ENCODE assay signal across 11 cellular contexts in the genomic region with DNA sequence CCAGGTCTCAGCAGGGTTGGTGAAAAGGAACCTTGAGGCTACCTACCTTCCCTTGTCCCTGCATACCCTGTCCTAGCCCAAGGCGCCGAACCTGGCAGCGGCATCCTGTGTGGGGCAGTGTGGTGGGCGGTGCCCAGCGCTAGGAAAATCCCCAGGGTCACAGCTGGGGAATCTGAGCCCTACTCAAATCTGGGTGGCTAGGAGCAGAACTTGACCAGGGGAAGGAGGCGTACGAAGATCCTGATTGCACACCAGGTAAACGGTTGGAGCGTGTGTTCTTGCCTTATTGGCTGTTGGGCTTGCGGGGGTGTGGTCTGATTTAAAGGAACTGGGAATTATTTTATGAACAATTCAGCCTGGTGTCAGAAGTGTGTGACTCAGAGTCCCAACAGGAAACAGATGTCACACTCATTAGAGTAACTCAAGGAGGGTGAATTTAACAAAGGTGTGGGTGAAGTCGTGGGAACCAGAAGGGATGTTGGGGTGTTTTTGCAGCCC.
A peak's percentile ranks its signal among the peaks of the same experiment; 100 is the strongest.
DNase-seq lines count a peak whose midpoint lies in the region; ATAC-seq and TF ChIP-seq lines count a peak whose summit lies in the region.
"Had no signal": no experiment of that assay in that cellular context is flagged by ENCODE, and none has a peak within 500 bp of the region (broad histone marks: within the 10 kb centered on the region; RNA-seq: fewer than 3 reads in every experiment).

No MANE protein-coding gene starts in this region.

- no peak for TF ChIP-seq EP300 in transverse colon (IDR thresholded peaks at IDR 0.05; ENCODE audit: low read depth)

- CTCF ChIA-PET in activated naive CD4-positive, alpha-beta T cell treated with anti-CD3 and anti-CD28 coated beads for 36 hours (lab: Charles Lee): interaction anchor here (0.7 kb wide), 1 partner anchor 30 kb away, joined by 3 read pairs; no protein-coding TSS in a partner anchor

- peak overlapping the region; percentile 38 to 74 (median 62) for H3K27ac ChIP-seq in transverse colon
- no peak overlapping the region for H3K27ac ChIP-seq in MM.1S (ENCODE audit: low read length)
- H3K27ac ChIP-seq: KMS-11 had no signal

- no peaks in the 10 kb centered on the region for H3K79me2 ChIP-seq in MM.1S (ENCODE audit: low read length)

- no peak overlapping the region for H3K4me3 ChIP-seq in transverse colon
- no peak overlapping the region for H3K4me3 ChIP-seq in MM.1S (ENCODE audit: low read length)

- TF ChIP-seq CTCF in transverse colon (IDR thresholded peaks at IDR 0.05): no peak
- TF ChIP-seq CTCF in MM.1S (IDR thresholded peaks at IDR 0.05; ENCODE audit: low read length): no peak

- peaks cover 10% of the 10 kb centered on the region for H3K27me3 Mint-ChIP-seq in activated naive CD4-positive, alpha-beta T cell treated with anti-CD3 and anti-CD28 coated beads for 36 hours (ENCODE audit: low read depth)
- H3K27me3 Mint-ChIP-seq in activated T-helper 17 cell treated with anti-CD3 and anti-CD28 coated beads, Interleukin-2, amount 50 U/mL, for 72 hours: peaks cover 21% of the 10 kb centered on the region

- H3K4me3 Mint-ChIP-seq in activated naive CD4-positive, alpha-beta T cell treated with anti-CD3 and anti-CD28 coated beads for 36 hours: no peak overlapping the region
- H3K4me3 Mint-ChIP-seq in activated T-helper 17 cell treated with anti-CD3 and anti-CD28 coated beads, Interleukin-2, amount 50 U/mL, for 72 hours: no peak overlapping the region
- H3K4me3 Mint-ChIP-seq: activated naive CD4-positive, alpha-beta T cell treated with anti-CD3 and anti-CD28 coated beads, Interleukin-2, amount 10 ng/mL, durations not matched to agents 7 days and 5 days; naive thymus-derived CD8-positive, alpha-beta T cell had no signal

- no peaks in the 10 kb centered on the region for H3K36me3 Mint-ChIP-seq in activated naive CD4-positive, alpha-beta T cell treated with anti-CD3 and anti-CD28 coated beads for 36 hours (ENCODE audit: low read depth)
- H3K36me3 Mint-ChIP-seq in activated T-helper 17 cell treated with anti-CD3 and anti-CD28 coated beads, Interleukin-2, amount 50 U/mL, for 72 hours (ENCODE audit: low read depth): no peaks in the 10 kb centered on the region
- H3K36me3 Mint-ChIP-seq: activated naive CD4-positive, alpha-beta T cell treated with anti-CD3 and anti-CD28 coated beads, Interleukin-2, amount 10 ng/mL, durations not matched to agents 7 days and 5 days had no signal

- intact Hi-C loops in activated naive CD4-positive, alpha-beta T cell treated with anti-CD3 and anti-CD28 coated beads for 36 hours (cut with micrococcal nuclease): no loop called here
- intact Hi-C loops in transverse colon (cut with DNase I; ENCODE audit: low total_unique reads): no loop called here

- DNase-seq in activated naive CD4-positive, alpha-beta T cell treated with anti-CD3 and anti-CD28 coated beads for 36 hours: peak; percentile 8
- no peak for DNase-seq in activated naive CD4-positive, alpha-beta T cell treated with Interleukin-2 at 50 U/mL for 16 hours
- DNase-seq in transverse colon (peak; percentile 68), epidermal melanocyte (ENCODE audit: insufficient read length, low spot score) (no peak), MM.1S (no peak)
- DNase-seq: activated naive CD4-positive, alpha-beta T cell treated with anti-CD3 and anti-CD28 coated beads, Interleukin-2, amount 10 ng/mL, durations not matched to agents 7 days and 5 days; naive thymus-derived CD8-positive, alpha-beta T cell had no signal

- no peaks in the 10 kb centered on the region for H4K20me1 ChIP-seq in MM.1S (ENCODE audit: insufficient read depth, low read length)

- no peak for TF ChIP-seq POLR2A in transverse colon (IDR thresholded peaks at IDR 0.05)

- peaks cover 7% of the 10 kb centered on the region for H3K9me3 Mint-ChIP-seq in activated naive CD4-positive, alpha-beta T cell treated with anti-CD3 and anti-CD28 coated beads for 36 hours
- H3K9me3 Mint-ChIP-seq in activated T-helper 17 cell treated with anti-CD3 and anti-CD28 coated beads, Interleukin-2, amount 50 U/mL, for 72 hours: peaks cover 11% of the 10 kb centered on the region

- H3K27me3 ChIP-seq in transverse colon (no peaks in the 10 kb centered on the region), MM.1S (replicated peaks; ENCODE audit: insufficient read depth, low read length) (no peaks in the 10 kb centered on the region)

- H3F3A ChIP-seq in MM.1S (ENCODE audit: insufficient read depth, low read length): no peaks in the 10 kb centered on the region

- peaks cover 4% of the 10 kb centered on the region for H3K4me1 Mint-ChIP-seq in activated naive CD4-positive, alpha-beta T cell treated with anti-CD3 and anti-CD28 coated beads for 36 hours (ENCODE audit: low read depth)
- no peaks in the 10 kb centered on the region for H3K4me1 Mint-ChIP-seq in activated T-helper 17 cell treated with anti-CD3 and anti-CD28 coated beads, Interleukin-2, amount 50 U/mL, for 72 hours
- H3K4me1 Mint-ChIP-seq: naive thymus-derived CD8-positive, alpha-beta T cell had no signal

- H3K36me3 ChIP-seq in transverse colon: no peaks in the 10 kb centered on the region
- H3K36me3 ChIP-seq in MM.1S (replicated peaks; ENCODE audit: insufficient read depth, low read length): no peaks in the 10 kb centered on the region

- no peaks in the 10 kb centered on the region for H3K9me2 ChIP-seq in MM.1S (replicated peaks; ENCODE audit: insufficient read depth, low read length)

- 79 to 92% methylated on average over 5 to 11 of the region's 11 CpGs for WGBS in transverse colon (ENCODE audit: low coverage in 1 of 2), 2 donors

- no peak overlapping the region for H3K4me2 ChIP-seq in MM.1S (ENCODE audit: low read depth, low read length)
- H3K4me2 ChIP-seq: KMS-11 had no signal

- no peak overlapping the region for H3K9ac ChIP-seq in MM.1S (ENCODE audit: low read length)
- H3K9ac ChIP-seq: KMS-11 had no signal

- H3K4me1 ChIP-seq in transverse colon: peaks cover 0 to 18% (median 5%) of the 10 kb centered on the region in 4 donors
- no peaks in the 10 kb centered on the region for H3K4me1 ChIP-seq in MM.1S (ENCODE audit: low read length)

- H2AFZ ChIP-seq in MM.1S (ENCODE audit: low read length): no peak overlapping the region

- H3K27ac Mint-ChIP-seq in activated naive CD4-positive, alpha-beta T cell treated with anti-CD3 and anti-CD28 coated beads for 36 hours: no peak overlapping the region
- H3K27ac Mint-ChIP-seq in activated T-helper 17 cell treated with anti-CD3 and anti-CD28 coated beads, Interleukin-2, amount 50 U/mL, for 72 hours: peak overlapping the region; percentile 26
- H3K27ac Mint-ChIP-seq: activated naive CD4-positive, alpha-beta T cell treated with anti-CD3 and anti-CD28 coated beads, Interleukin-2, amount 10 ng/mL, durations not matched to agents 7 days and 5 days; naive thymus-derived CD8-positive, alpha-beta T cell had no signal

- H3K9me3 ChIP-seq in transverse colon (no peaks in the 10 kb centered on the region), MM.1S (replicated peaks; ENCODE audit: insufficient read depth, low read length) (no peaks in the 10 kb centered on the region)

- in situ Hi-C loops in transverse colon (cut with MboI; ENCODE audit: low pct_ligation_motif_present in 1 of 4, low pct_unique_long_range_greater_than_20kb in 1 of 4, low sequenced_read_pairs in 3 of 4): no loop called here

- peak; percentile 49 for ATAC-seq in HG03342 (IDR thresholded peaks at IDR 0.05; ENCODE audit: unreplicated experiment)
- ATAC-seq in activated T-helper 17 cell treated with anti-CD3 and anti-CD28 coated beads, Interleukin-2, amount 50 U/mL, for 72 hours (replicated peaks): no peak
- no peak for ATAC-seq in HG03135 (IDR thresholded peaks at IDR 0.05; ENCODE audit: unreplicated experiment)
- ATAC-seq: naive thymus-derived CD8-positive, alpha-beta T cell had no signal

Comparison
In these comparisons a context has a peak if more than half of its experiments do, and no peak if none do; other contexts are left out.
1. DNase-seq: peak in activated naive CD4-positive, alpha-beta T cell treated with anti-CD3 and anti-CD28 coated beads for 36 hours (single experiment) and transverse colon (single experiment); none in activated naive CD4-positive, alpha-beta T cell treated with Interleukin-2 at 50 U/mL for 16 hours (single experiment), epidermal melanocyte (single experiment) and MM.1S (single experiment).